22 cellular contexts compared by ENCODE assay signal in genomic region chr6:168608113-168608400, GRCh38.
"Had no signal": no experiment of that assay in that cellular context is flagged by ENCODE, and none has a peak within 500 bp of the region (broad histone marks: within the 10 kb centered on the region; RNA-seq: fewer than 3 reads in every experiment).

No MANE protein-coding gene starts in this region.

- H3K27ac Mint-ChIP-seq: activated B cell treated with CpG ODN at 0.5 μM for 24 hours; activated CD4-positive, alpha-beta T cell treated with anti-CD3 and anti-CD28 coated beads for 36 hours; activated naive CD4-positive, alpha-beta T cell treated with anti-CD3 and anti-CD28 coated beads, Interleukin-2, amount 50 U/mL, for 72 hours; activated T-cell treated with anti-CD3 and anti-CD28 coated beads, Interleukin-2, amount 50 U/mL, for 24 hours; activated T-helper 17 cell treated with anti-CD3 and anti-CD28 coated beads, Interleukin-2, amount 50 U/mL, for 72 hours; memory B cell; progenitor cell of endocrine pancreas; T-helper 1 cell treated with Interleukin-12 subunit alpha and Interleukin-12 subunit beta and Interleukin-4 antibody, amounts not matched to agents 30 μg/mL and 1 μg/mL, for 36 hours had no signal

- H3K27ac ChIP-seq: ascending aorta, colonic mucosa, upper lobe of right lung had no signal

- H3K4me1 Mint-ChIP-seq: activated B cell treated with CpG ODN at 0.5 μM for 24 hours; activated CD4-positive, alpha-beta T cell treated with anti-CD3 and anti-CD28 coated beads for 36 hours; activated T-helper 17 cell treated with anti-CD3 and anti-CD28 coated beads, Interleukin-2, amount 50 U/mL, for 72 hours; central memory CD8-positive, alpha-beta T cell had no signal

- DNase-seq: activated B cell treated with CpG ODN at 0.5 μM for 24 hours; activated CD4-positive, alpha-beta T cell treated with anti-CD3 and anti-CD28 coated beads for 36 hours; activated CD4-positive, alpha-beta T cell treated with anti-CD3 and anti-CD28 coated beads, Interleukin-2, amount 50 U/mL, for 4 hours; activated CD8-positive, alpha-beta memory T cell treated with anti-CD3 and anti-CD28 coated beads for 24 hours; activated CD8-positive, alpha-beta memory T cell treated with anti-CD3 and anti-CD28 coated beads, Interleukin-2, amount 50 U/mL, for 4 hours; activated T-cell treated with anti-CD3 and anti-CD28 coated beads, Interleukin-2, amount 50 U/mL, for 24 hours; colonic mucosa; foreskin fibroblast; hypothalamus; left cardiac atrium; retina; stimulated activated CD4-positive, alpha-beta T cell treated with anti-CD3 and anti-CD28 coated beads, Interleukin-4, amount 100 ng/mL, for 1 hour; stimulated activated naive CD4-positive, alpha-beta T cell; T1000 had no signal

- H3K27me3 ChIP-seq: ascending aorta, colonic mucosa, upper lobe of right lung had no signal

- H3K4me3 Mint-ChIP-seq: activated B cell treated with CpG ODN at 0.5 μM for 24 hours; activated CD4-positive, alpha-beta T cell treated with anti-CD3 and anti-CD28 coated beads for 36 hours; activated T-cell treated with anti-CD3 and anti-CD28 coated beads, Interleukin-2, amount 50 U/mL, for 24 hours; activated T-helper 17 cell treated with anti-CD3 and anti-CD28 coated beads, Interleukin-2, amount 50 U/mL, for 72 hours; central memory CD8-positive, alpha-beta T cell; memory B cell; T-helper 1 cell treated with Interleukin-12 subunit alpha and Interleukin-12 subunit beta and Interleukin-4 antibody, amounts not matched to agents 30 μg/mL and 1 μg/mL, for 36 hours had no signal

- H3K4me3 ChIP-seq: ascending aorta, colonic mucosa, upper lobe of right lung had no signal

- H3K27me3 Mint-ChIP-seq: activated B cell treated with CpG ODN at 0.5 μM for 24 hours, memory B cell, progenitor cell of endocrine pancreas had no signal

- ATAC-seq: activated CD4-positive, alpha-beta T cell treated with anti-CD3 and anti-CD28 coated beads for 36 hours; activated naive CD4-positive, alpha-beta T cell treated with anti-CD3 and anti-CD28 coated beads, Interleukin-2, amount 50 U/mL, for 72 hours; activated T-helper 17 cell treated with anti-CD3 and anti-CD28 coated beads, Interleukin-2, amount 50 U/mL, for 72 hours had no signal

- H3K9me3 Mint-ChIP-seq: activated naive CD4-positive, alpha-beta T cell treated with anti-CD3 and anti-CD28 coated beads, Interleukin-2, amount 50 U/mL, for 72 hours; activated T-cell treated with anti-CD3 and anti-CD28 coated beads, Interleukin-2, amount 50 U/mL, for 24 hours; activated T-helper 17 cell treated with anti-CD3 and anti-CD28 coated beads, Interleukin-2, amount 50 U/mL, for 72 hours; central memory CD8-positive, alpha-beta T cell; memory B cell had no signal

- H3K36me3 ChIP-seq: colonic mucosa, upper lobe of right lung had no signal

- H3K9me3 ChIP-seq: ascending aorta, colonic mucosa, upper lobe of right lung had no signal

- H3K36me3 Mint-ChIP-seq: activated naive CD4-positive, alpha-beta T cell treated with anti-CD3 and anti-CD28 coated beads, Interleukin-2, amount 50 U/mL, for 72 hours; memory B cell had no signal

- H3K4me1 ChIP-seq: ascending aorta, colonic mucosa, upper lobe of right lung had no signal
